13 cellular contexts compared by ENCODE assay signal in genomic region chr7:73770860-73771665, GRCh38. TPM values are rescaled to one million over a fixed set of nuclear protein-coding genes. Genes with fewer than 3 reads are reported as not detected.
A peak's percentile ranks its signal among the peaks of the same experiment; 100 is the strongest.
DNase-seq lines count a peak whose midpoint lies in the region; ATAC-seq and TF ChIP-seq lines count a peak whose summit lies in the region.
"Had no signal": no experiment of that assay in that cellular context is flagged by ENCODE, and none has a peak within 500 bp of the region (broad histone marks: within the 10 kb centered on the region; RNA-seq: fewer than 3 reads in every experiment).

No MANE protein-coding gene starts in this region.

- WGBS in transverse colon (ENCODE audit: low coverage in 1 of 2), 2 donors = 60% methylated on average over 12 to 17 of the region's 17 CpGs

- peak; percentile 25 for DNase-seq in activated effector memory CD4-positive, alpha-beta T cell treated with anti-CD3 and anti-CD28 coated beads, Interleukin-2, amount 50 U/mL, for 16 hours
- DNase-seq in activated effector memory CD4-positive, alpha-beta T cell treated with Interleukin-2 at 50 U/mL for 16 hours = no peak
- DNase-seq in breast epithelium (ENCODE audit: low spot score in 2 of 2) (no peak), mesothelial cell of epicardium (ENCODE audit: low spot score in 2 of 2, unreplicated experiment in 2 of 2) (no peak), transverse colon (no peak), NCI-H226 (no peak), NCI-H1105 (lab: John Stamatoyannopoulos, UW) (no peak)
- DNase-seq: brain microvascular endothelial cell; stimulated activated CD4-positive, alpha-beta T cell treated with anti-CD3 and anti-CD28 coated beads, Interleukin-4, amount 100 ng/mL, for 24 hours had no signal

- H3K27me3 ChIP-seq in breast epithelium = peaks cover 0 to 21% of the 10 kb centered on the region in 2 donors
- H3K27me3 ChIP-seq in transverse colon = peaks cover 41% of the 10 kb centered on the region

- H3K27ac ChIP-seq in breast epithelium (peak overlapping the region; percentile 85 to 94), transverse colon (peak overlapping the region; percentile 87 to 91 (median 88))
- H3K27ac ChIP-seq: brain microvascular endothelial cell, SJSA1 had no signal

- peaks cover 6% of the 10 kb centered on the region for H3K4me1 Mint-ChIP-seq in mesothelial cell of epicardium

- H3K27ac Mint-ChIP-seq in mesothelial cell of epicardium = peak overlapping the region; percentile 25

- in situ Hi-C loops in transverse colon (cut with MboI; ENCODE audit: low pct_ligation_motif_present in 1 of 4, low pct_unique_long_range_greater_than_20kb in 1 of 4, low sequenced_read_pairs in 3 of 4) = no loop called here

- H3K9me3 ChIP-seq in breast epithelium (no peaks in the 10 kb centered on the region), transverse colon (no peaks in the 10 kb centered on the region)
- H3K9me3 ChIP-seq: SJSA1 had no signal

- no peak for ATAC-seq in HG02973 (IDR thresholded peaks at IDR 0.05; ENCODE audit: unreplicated experiment)

- TF ChIP-seq EP300 in transverse colon (IDR thresholded peaks at IDR 0.05; ENCODE audit: low read depth) = no peak

- peaks cover 36% of the 10 kb centered on the region for H3K27me3 Mint-ChIP-seq in mesothelial cell of epicardium (ENCODE audit: low read depth)

- peaks cover 6% of the 10 kb centered on the region for H3K9me3 Mint-ChIP-seq in mesothelial cell of epicardium

- intact Hi-C loops in breast epithelium (cut with DNase I; ENCODE audit: low total_unique reads) = no loop called here
- intact Hi-C loops in transverse colon (cut with DNase I; ENCODE audit: low total_unique reads) = no loop called here

- H3K4me3 ChIP-seq in breast epithelium (peak overlapping the region in 2 of 3 donors; percentile 52 to 67), transverse colon (peak overlapping the region in 3 of 4 donors; percentile 54 to 58 (median 57))
- H3K4me3 ChIP-seq: SJSA1 had no signal

- TF ChIP-seq CTCF in breast epithelium (IDR thresholded peaks at IDR 0.05) = no peak
- TF ChIP-seq CTCF in mesothelial cell of epicardium (IDR thresholded peaks at IDR 0.05; ENCODE audit: unreplicated experiment) = no peak
- no peak for TF ChIP-seq CTCF in transverse colon (IDR thresholded peaks at IDR 0.05)

- no peaks in the 10 kb centered on the region for H3K36me3 Mint-ChIP-seq in mesothelial cell of epicardium

- TF ChIP-seq POLR2A in breast epithelium (IDR thresholded peaks at IDR 0.05) = no peak
- no peak for TF ChIP-seq POLR2A in transverse colon (IDR thresholded peaks at IDR 0.05)

- H3K4me3 Mint-ChIP-seq in mesothelial cell of epicardium = peak overlapping the region; percentile 71

- H3K4me1 ChIP-seq in breast epithelium = peaks cover 0 to 2% of the 10 kb centered on the region in 2 donors
- H3K4me1 ChIP-seq in transverse colon = peaks cover 0 to 37% (median 35%) of the 10 kb centered on the region in 4 donors
- H3K4me1 ChIP-seq: SJSA1 had no signal

- H3K36me3 ChIP-seq in breast epithelium (no peaks in the 10 kb centered on the region), transverse colon (peaks cover 0 to 3% (median 0%) of the 10 kb centered on the region in 4 donors)
- H3K36me3 ChIP-seq: brain microvascular endothelial cell, SJSA1 had no signal

RNA-seq across cellular contexts. Expression of gene CLDN3, which starts 1.0 kb away (rescaled TPM):
- total RNA-seq in breast epithelium (100 to 1,000 TPM in 1 of 3 donors, 10 to 100 TPM in 1, not detected in 1; 81.6 to 137 TPM), mesothelial cell of epicardium (10.5 to 11.0 TPM (median 10.6 TPM) in 3 replicates), transverse colon (1,000 to 10,000 TPM in 3 of 4 donors, 100 to 1,000 TPM in 1; 672 to 1,662 (median 1,512) TPM)
- total RNA-seq: activated CD8-positive, alpha-beta memory T cell treated with anti-CD3 and anti-CD28 coated beads for 36 hours; fibroblast of villous mesenchyme; SJSA1 had no signal

RNA-seq across cellular contexts. Expression of gene ABHD11, which starts 32.5 kb away (rescaled TPM):
- 10 to 100 TPM; 10.9 to 57.8 (median 36.4) TPM for total RNA-seq in breast epithelium
- 33.9 to 40.7 TPM (median 35.2 TPM) in 3 replicates for total RNA-seq in mesothelial cell of epicardium
- total RNA-seq in transverse colon = 100 to 1,000 TPM; 108 to 177 (median 117) TPM

RNA-seq across cellular contexts. Expression of gene STX1A, which starts 51.6 kb away (rescaled TPM):
- 1 to 10 TPM; 5.9 to 9.5 (median 8.5) TPM for total RNA-seq in breast epithelium
- total RNA-seq in mesothelial cell of epicardium = 12.5 to 15.5 TPM (median 13.2 TPM) in 3 replicates
- total RNA-seq in transverse colon = 1 to 10 TPM; 4.1 to 6.0 (median 5.0) TPM

RNA-seq across cellular contexts. Expression of gene CLDN4, which starts 59.7 kb away (rescaled TPM):
- total RNA-seq in breast epithelium (100 to 1,000 TPM in 2 of 3 donors, 1 to 10 TPM in 1; 3.8 to 379 (median 143) TPM), mesothelial cell of epicardium (158 to 175 TPM (median 165 TPM) in 3 replicates), transverse colon (1,000 to 10,000 TPM in 1 of 4 donors, 100 to 1,000 TPM in 3; 555 to 1,122 (median 815) TPM)
- total RNA-seq: activated CD8-positive, alpha-beta memory T cell treated with anti-CD3 and anti-CD28 coated beads for 36 hours had no signal

Comparison
In these comparisons a context has a peak if more than half of its experiments do, and no peak if none do; other contexts are left out.
1. RNA of gene CLDN3, which starts 1.0 kb away (total RNA-seq): 672 to 1,662 TPM in transverse colon; 81.6 to 137 TPM in breast epithelium and 10.5 to 11.0 TPM in mesothelial cell of epicardium; every median in the first group is over 4 times any median in the second.